Comparison of ENCODE assay signal across 8 cellular contexts in the genomic region with DNA sequence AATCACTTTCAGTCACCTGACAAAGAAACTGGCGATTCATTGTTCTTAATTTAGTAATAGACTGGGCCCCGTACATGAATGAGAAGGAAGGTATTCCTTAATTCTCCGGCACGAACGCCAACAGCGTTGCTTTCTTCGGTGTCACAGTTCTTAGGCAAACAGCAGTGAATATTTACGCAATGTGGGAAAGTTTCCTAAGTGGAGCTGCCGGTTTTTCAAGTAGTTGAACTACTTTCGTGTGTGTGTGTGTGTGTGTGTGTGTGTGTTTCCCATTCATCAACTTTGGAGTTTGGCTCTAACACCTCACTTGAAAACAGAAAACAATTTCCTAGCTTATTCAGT. TPM values are rescaled to one million over a fixed set of nuclear protein-coding genes. Genes with fewer than 3 reads are reported as not detected.
DNase-seq lines count a peak whose midpoint lies in the region; ATAC-seq and TF ChIP-seq lines count a peak whose summit lies in the region.

No MANE protein-coding gene starts in this region.

- no peak for TF ChIP-seq CTCF in PC-3 (conservative IDR thresholded peaks at IDR 0.05; ENCODE audit: low read depth, low read length)

- peak overlapping the region; percentile 87 for H3K9ac ChIP-seq in PC-3 (ENCODE audit: low read length)

- CTCF ChIA-PET in activated CD4-positive, alpha-beta T cell treated with anti-CD3 and anti-CD28 coated beads for 36 hours (lab: Charles Lee), result interaction anchor here (0.7 to 1.1 kb wide), 3 partner anchors 52 to 379 kb away, joined by 3 to 4 read pairs (median 3); no protein-coding TSS in a partner anchor
- CTCF ChIA-PET in PC-3 (lab: Charles Lee), result interaction anchor here (0.5 to 0.6 kb wide), 4 partner anchors 98 to 804 kb away, joined by 3 to 5 read pairs (median 4); no protein-coding TSS in a partner anchor

- H3K9me3 Mint-ChIP-seq in activated CD4-positive, alpha-beta T cell treated with anti-CD3 and anti-CD28 coated beads for 36 hours (ENCODE audit: low read depth), result no peaks in the 10 kb centered on the region

- peak overlapping the region; percentile 81 for H3K4me3 ChIP-seq in PC-3 (ENCODE audit: low read length)
- H3K4me3 ChIP-seq in ectodermal cell (ENCODE audit: insufficient read depth, low read depth, low read length), result peak overlapping the region; percentile 61
- peak overlapping the region; percentile 67 for H3K4me3 ChIP-seq in mononuclear cell (ENCODE audit: low read length)

- H4K20me1 ChIP-seq in PC-3 (ENCODE audit: low read length), result no peaks in the 10 kb centered on the region

- H3K36me3 ChIP-seq in PC-3 (ENCODE audit: low read depth, low read length) (no peaks in the 10 kb centered on the region), ectodermal cell (ENCODE audit: control insufficient read depth, insufficient read depth, low read length) (no peaks in the 10 kb centered on the region)

- TSS peak; percentile 74 for BruUV-seq in PC-3 (replicated peaks; lab: Mats Ljungman, UMichigan)

- no peaks in the 10 kb centered on the region for H3K79me2 ChIP-seq in PC-3 (ENCODE audit: low read length)

- H3K27me3 ChIP-seq in PC-3 (ENCODE audit: low read length) (no peaks in the 10 kb centered on the region), ectodermal cell (ENCODE audit: control insufficient read depth, insufficient read depth, low read length, poor library complexity, severe bottlenecking) (peaks cover 17% of the 10 kb centered on the region), mononuclear cell (ENCODE audit: insufficient read depth, low read length) (no peaks in the 10 kb centered on the region)

- intact Hi-C loops in activated CD4-positive, alpha-beta T cell treated with anti-CD3 and anti-CD28 coated beads for 36 hours (cut with DNase I, micrococcal nuclease), result loop anchor here (1.0 to 10.0 kb wide), 9 partner anchors 100 to 1446 kb away; partner anchors contain the start of genes ACSL4 (in 2 of the 2), ATG4A (in 2 of the 2), PSMD10 (in 2 of the 2) and AMMECR1 (in 1 of the 2)
- intact Hi-C loops in PC-3 (cut with micrococcal nuclease), result loop anchor here (5.0 kb wide), 1 partner anchor 50 kb away; no protein-coding TSS in a partner anchor

- no peak for ATAC-seq in activated CD4-positive, alpha-beta T cell treated with anti-CD3 and anti-CD28 coated beads for 36 hours
- ATAC-seq in PC-3 (peak; percentile 33), GM19455 (IDR thresholded peaks at IDR 0.05; ENCODE audit: unreplicated experiment) (no peak), GM21528 (IDR thresholded peaks at IDR 0.05; ENCODE audit: low FRiP score, unreplicated experiment) (no peak)

- POLR2A ChIA-PET in activated CD4-positive, alpha-beta T cell treated with anti-CD3 and anti-CD28 coated beads for 36 hours (lab: Charles Lee), result no interaction called here
- POLR2A ChIA-PET in PC-3 (lab: Charles Lee; ENCODE audit: unreplicated experiment), result interaction anchor here (0.5 to 0.7 kb wide), 8 partner anchors 22 to 750 kb away, joined by 3 to 7 read pairs (median 4); no protein-coding TSS in a partner anchor

- H3K4me1 Mint-ChIP-seq in activated CD4-positive, alpha-beta T cell treated with anti-CD3 and anti-CD28 coated beads for 36 hours, result peaks cover 14% of the 10 kb centered on the region

- no peaks in the 10 kb centered on the region for H3K9me3 ChIP-seq in PC-3 (ENCODE audit: low read length)
- H3K9me3 ChIP-seq in ectodermal cell (ENCODE audit: control insufficient read depth, low read length), result no peaks in the 10 kb centered on the region
- no peaks in the 10 kb centered on the region for H3K9me3 ChIP-seq in mononuclear cell (ENCODE audit: low read depth, low read length)

- H3K4me1 ChIP-seq in PC-3 (ENCODE audit: insufficient read depth, low read length), result peaks cover 20% of the 10 kb centered on the region
- no peaks in the 10 kb centered on the region for H3K4me1 ChIP-seq in ectodermal cell (ENCODE audit: control insufficient read depth, insufficient read depth, low read length)
- H3K4me1 ChIP-seq in mononuclear cell (ENCODE audit: insufficient read depth, low read length), result peaks cover 12% of the 10 kb centered on the region

- no peaks in the 10 kb centered on the region for H3K9me2 ChIP-seq in PC-3 (replicated peaks; ENCODE audit: low read length)

- 2 to 4% methylated on average over 9 to 10 of the region's 10 CpGs for WGBS in ectodermal cell, 2 experiments

- H3K27ac ChIP-seq in PC-3 (ENCODE audit: low read length) (peak overlapping the region; percentile 91), ectodermal cell (ENCODE audit: insufficient read depth, low read depth, low read length, poor library complexity, severe bottlenecking) (no peak overlapping the region)

- peak overlapping the region; percentile 94 for H3K4me2 ChIP-seq in PC-3 (ENCODE audit: low read length)

- no peaks in the 10 kb centered on the region for H3F3A ChIP-seq in PC-3 (ENCODE audit: low read length, unreplicated experiment)

- H2AFZ ChIP-seq in PC-3 (ENCODE audit: low read length), result peak overlapping the region; percentile 76

- H3K27me3 Mint-ChIP-seq in activated CD4-positive, alpha-beta T cell treated with anti-CD3 and anti-CD28 coated beads for 36 hours, result peaks cover 3% of the 10 kb centered on the region

- no peaks in the 10 kb centered on the region for H3K36me3 Mint-ChIP-seq in activated CD4-positive, alpha-beta T cell treated with anti-CD3 and anti-CD28 coated beads for 36 hours (ENCODE audit: low read depth)

- peak overlapping the region; percentile 89 for H3K4me3 Mint-ChIP-seq in activated CD4-positive, alpha-beta T cell treated with anti-CD3 and anti-CD28 coated beads for 36 hours

- H3K27ac Mint-ChIP-seq in activated CD4-positive, alpha-beta T cell treated with anti-CD3 and anti-CD28 coated beads for 36 hours, result peak overlapping the region; percentile 99

- DNase-seq in activated CD4-positive, alpha-beta T cell treated with anti-CD3 and anti-CD28 coated beads for 36 hours, result no peak
- DNase-seq in activated CD4-positive, alpha-beta T cell treated with anti-CD3 and anti-CD28 coated beads, Interleukin-2, amount 50 U/mL, for 1 hour, result no peak
- peak; percentile 83 for DNase-seq in PC-3
- no peak for DNase-seq in NCI-H1694 (lab: John Stamatoyannopoulos, UW)

RNA-seq across cellular contexts. Expression of gene NXT2, which starts 0.7 kb away (rescaled TPM):
- 10 to 100 TPM; 10.9 to 11.6 TPM for total RNA-seq in activated CD4-positive, alpha-beta T cell treated with anti-CD3 and anti-CD28 coated beads for 36 hours
- 10.7 and 13.9 TPM in 2 replicates for total RNA-seq in PC-3 (2014; rRNA removed)
- polyA plus RNA-seq in ectodermal cell (2013, experiment 1 of 4), result 22.7 TPM
- 20.8 TPM for polyA plus RNA-seq in ectodermal cell (2013, experiment 2 of 4)
- 15.3 TPM for polyA plus RNA-seq in ectodermal cell (2013, experiment 3 of 4)
- 17.2 TPM for polyA plus RNA-seq in ectodermal cell (2013, experiment 4 of 4)
- total RNA-seq in mononuclear cell, result 13.6 TPM

RNA-seq across cellular contexts. Expression of gene GUCY2F, which starts 55.4 kb away (rescaled TPM):
- total RNA-seq in activated CD4-positive, alpha-beta T cell treated with anti-CD3 and anti-CD28 coated beads for 36 hours, result not detected
- total RNA-seq in PC-3 (2014; rRNA removed), result not detected in 2 replicates
- polyA plus RNA-seq in ectodermal cell (2013, experiment 1 of 4), result not detected
- polyA plus RNA-seq in ectodermal cell (2013, experiment 2 of 4), result not detected
- polyA plus RNA-seq in ectodermal cell (2013, experiment 3 of 4), result not detected
- polyA plus RNA-seq in ectodermal cell (2013, experiment 4 of 4), result 0.12 TPM
- not detected for total RNA-seq in mononuclear cell
